Comparison of ENCODE assay signal across 16 cellular contexts in the genomic region with DNA sequence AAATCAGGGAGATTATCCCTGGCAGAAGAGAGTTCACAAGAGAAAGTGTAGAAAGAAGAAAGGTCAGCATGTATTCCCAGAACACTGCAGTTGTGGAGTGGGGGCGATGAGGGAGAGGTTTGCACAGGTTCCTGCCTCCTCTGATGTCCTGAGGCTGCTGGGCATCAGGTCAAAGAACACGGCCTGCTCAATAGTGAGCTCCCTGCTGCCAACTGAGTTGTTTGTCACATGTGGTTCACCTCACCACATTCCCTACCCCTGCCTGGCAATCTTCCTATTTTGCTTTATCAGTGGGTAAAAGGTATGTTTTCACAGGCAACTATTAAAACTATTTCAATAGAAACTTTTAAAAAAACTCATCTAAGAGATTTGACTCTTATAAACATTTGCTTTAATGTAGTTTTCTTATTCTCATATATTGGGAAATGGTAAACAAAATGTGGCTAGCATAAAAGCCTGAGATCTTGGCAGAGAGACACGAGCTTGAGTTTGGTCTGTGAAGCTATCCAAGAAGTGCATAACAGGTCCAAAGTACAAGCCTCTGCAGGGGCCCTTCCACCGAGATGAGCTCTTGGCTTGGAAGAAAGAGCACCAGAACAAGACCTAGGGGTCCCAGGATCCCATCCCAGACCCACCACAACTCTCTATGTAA.
DNase-seq lines count a peak whose midpoint lies in the region; ATAC-seq and TF ChIP-seq lines count a peak whose summit lies in the region.
"Had no signal": no experiment of that assay in that cellular context is flagged by ENCODE, and none has a peak within 500 bp of the region (broad histone marks: within the 10 kb centered on the region; RNA-seq: fewer than 3 reads in every experiment).

No MANE protein-coding gene starts in this region.

- peak; percentile 79 to 93 (median 86) for ATAC-seq in right lobe of liver
- ATAC-seq in activated CD8-positive, alpha-beta T cell treated with anti-CD3 and anti-CD28 coated beads, Interleukin-2, amount 10 ng/mL, durations not matched to agents 7 days and 5 days: no peak
- ATAC-seq: CD8-positive, alpha-beta T cell; HCT116 had no signal

- H3K36me3 Mint-ChIP-seq in activated CD8-positive, alpha-beta T cell treated with anti-CD3 and anti-CD28 coated beads, Interleukin-2, amount 10 ng/mL, durations not matched to agents 7 days and 5 days (ENCODE audit: low read depth): no peaks in the 10 kb centered on the region
- H3K36me3 Mint-ChIP-seq: CD14-positive monocyte; CD8-positive, alpha-beta T cell had no signal

- DNase-seq in LoVo (ENCODE audit: low spot score) (peak; percentile 18), right lobe of liver (peak; percentile 77 to 95 (median 91)), stomach (peak; percentile 76), NCI-H1694 treated with DMSO at 0.1 percent for 48 hours (lab: John Stamatoyannopoulos, UW) (no peak), COLO668 (lab: John Stamatoyannopoulos, UW; ENCODE audit: unreplicated experiment) (no peak)
- DNase-seq in activated CD8-positive, alpha-beta T cell treated with anti-CD3 and anti-CD28 coated beads, Interleukin-2, amount 10 ng/mL, durations not matched to agents 7 days and 5 days: no peak
- DNase-seq in stimulated activated naive CD4-positive, alpha-beta T cell (lab: John Stamatoyannopoulos, UW): no peak
- DNase-seq: CD8-positive, alpha-beta T cell; DMS53; GF-D8; GM23248; IMR-90 had no signal

- H3K36me3 ChIP-seq in right lobe of liver: no peaks in the 10 kb centered on the region
- no peaks in the 10 kb centered on the region for H3K36me3 ChIP-seq in stomach

- no peak for TF ChIP-seq EP300 in stomach (IDR thresholded peaks at IDR 0.05)

- CTCF ChIA-PET in activated CD8-positive, alpha-beta T cell treated with anti-CD3 and anti-CD28 coated beads, Interleukin-2, amount 10 ng/mL, durations not matched to agents 7 days and 5 days (lab: Charles Lee): interaction anchor here (1.6 kb wide), 1 partner anchor 13 kb away, joined by 5 read pairs; no protein-coding TSS in a partner anchor

- H3K9me3 Mint-ChIP-seq in activated CD8-positive, alpha-beta T cell treated with anti-CD3 and anti-CD28 coated beads, Interleukin-2, amount 10 ng/mL, durations not matched to agents 7 days and 5 days (ENCODE audit: insufficient read depth): no peaks in the 10 kb centered on the region

- H3K27me3 ChIP-seq in right lobe of liver (no peaks in the 10 kb centered on the region), stomach (no peaks in the 10 kb centered on the region)

- TF ChIP-seq POLR2A in right lobe of liver (IDR thresholded peaks at IDR 0.05): peak; percentile 18
- no peak for TF ChIP-seq POLR2A in stomach (IDR thresholded peaks at IDR 0.05)

- no peaks in the 10 kb centered on the region for H3K9me3 ChIP-seq in right lobe of liver
- H3K9me3 ChIP-seq in stomach: peaks cover 0 to 11% (median 5%) of the 10 kb centered on the region in 4 donors

- intact Hi-C loops in right lobe of liver (cut with DNase I) (no loop called here), stomach (cut with DNase I; ENCODE audit: low total_unique reads) (no loop called here)

- H3K4me3 ChIP-seq in right lobe of liver: no peak overlapping the region
- no peak overlapping the region for H3K4me3 ChIP-seq in stomach
- H3K4me3 ChIP-seq: GM23248 had no signal

- no peaks in the 10 kb centered on the region for H3K27me3 Mint-ChIP-seq in activated CD8-positive, alpha-beta T cell treated with anti-CD3 and anti-CD28 coated beads, Interleukin-2, amount 10 ng/mL, durations not matched to agents 7 days and 5 days (ENCODE audit: low read depth)

- no peak overlapping the region for H3K4me3 Mint-ChIP-seq in activated CD8-positive, alpha-beta T cell treated with anti-CD3 and anti-CD28 coated beads, Interleukin-2, amount 10 ng/mL, durations not matched to agents 7 days and 5 days
- H3K4me3 Mint-ChIP-seq: CD14-positive monocyte; CD8-positive, alpha-beta T cell had no signal

- POLR2A ChIA-PET in activated CD8-positive, alpha-beta T cell treated with anti-CD3 and anti-CD28 coated beads, Interleukin-2, amount 10 ng/mL, durations not matched to agents 7 days and 5 days (lab: Charles Lee): no interaction called here

- TF ChIP-seq CTCF in VCaP (conservative IDR thresholded peaks at IDR 0.05): no peak
- TF ChIP-seq CTCF in right lobe of liver (IDR thresholded peaks at IDR 0.05): no peak
- TF ChIP-seq CTCF in stomach (IDR thresholded peaks at IDR 0.05): no peak

- WGBS in right lobe of liver (ENCODE audit: insufficient coverage, low coverage, low lambda C conversion rate, missing lambda C conversion rate): 10% methylated on average over 4 of the region's 4 CpGs
- 19 to 36% (median 28%) methylated on average over 4 of the region's 4 CpGs for WGBS in stomach, 5 donors

- H3K27ac ChIP-seq in VCaP (peak overlapping the region; percentile 38), right lobe of liver (peak overlapping the region; percentile 53 to 80 (median 69)), stomach (peak overlapping the region in 3 of 5 donors; percentile 32 to 58 (median 44))
- H3K27ac ChIP-seq: GM23248, HL-60 had no signal

- H3K27ac Mint-ChIP-seq in activated CD8-positive, alpha-beta T cell treated with anti-CD3 and anti-CD28 coated beads, Interleukin-2, amount 10 ng/mL, durations not matched to agents 7 days and 5 days: no peak overlapping the region
- H3K27ac Mint-ChIP-seq: CD14-positive monocyte; CD8-positive, alpha-beta T cell had no signal

- H3K4me1 ChIP-seq in right lobe of liver: peaks cover 0 to 53% (median 24%) of the 10 kb centered on the region in 4 donors
- H3K4me1 ChIP-seq in stomach: peaks cover 0 to 13% (median 0%) of the 10 kb centered on the region in 4 donors

- H3K4me1 Mint-ChIP-seq in activated CD8-positive, alpha-beta T cell treated with anti-CD3 and anti-CD28 coated beads, Interleukin-2, amount 10 ng/mL, durations not matched to agents 7 days and 5 days (ENCODE audit: low read depth): no peaks in the 10 kb centered on the region
- H3K4me1 Mint-ChIP-seq: CD14-positive monocyte had no signal

Comparison
In these comparisons a context has a peak if more than half of its experiments do, and no peak if none do; other contexts are left out.
1. DNase-seq: peak in LoVo (single experiment), right lobe of liver (3 of 3) and stomach (single experiment); none in activated CD8-positive, alpha-beta T cell treated with anti-CD3 and anti-CD28 coated beads, Interleukin-2, amount 10 ng/mL, durations not matched to agents 7 days and 5 days (single experiment), NCI-H1694 treated with DMSO at 0.1 percent for 48 hours (single experiment), stimulated activated naive CD4-positive, alpha-beta T cell (0 of 6) and COLO668 (single experiment).
2. Peak in every context shown above with its lines, with median percentiles within 50 percentile points of each other: H3K27ac ChIP-seq.